23 cellular contexts compared by ENCODE assay signal in genomic region chr9:108087781-108088180, GRCh38.
DNase-seq lines count a peak whose midpoint lies in the region; ATAC-seq and TF ChIP-seq lines count a peak whose summit lies in the region.
"Had no signal": no experiment of that assay in that cellular context is flagged by ENCODE, and none has a peak within 500 bp of the region (broad histone marks: within the 10 kb centered on the region; RNA-seq: fewer than 3 reads in every experiment).

No MANE protein-coding gene starts in this region.

- no peak overlapping the region for H3K27ac ChIP-seq in C4-2B
- H3K27ac ChIP-seq: BLaER1, dorsolateral prefrontal cortex, hepatocyte, lower lobe of right lung, SJCRH30 had no signal

- ATAC-seq in HG03378 (IDR thresholded peaks at IDR 0.05; ENCODE audit: unreplicated experiment), result no peak
- ATAC-seq: activated T-helper 17 cell treated with anti-CD3 and anti-CD28 coated beads, Interleukin-2, amount 50 U/mL, for 72 hours; K562; lower lobe of right lung; naive thymus-derived CD8-positive, alpha-beta T cell; stimulated activated naive B cell treated with anti-CD40 and anti-IgM and Interleukin-4, amounts not matched to agents 10 μg/mL and 1 μg/mL and 100 μg/mL, for 72 hours had no signal

- peak; percentile 44 for DNase-seq in DMS153 treated with DMSO at 0.1 percent for 48 hours (lab: John Stamatoyannopoulos, UW; ENCODE audit: unreplicated experiment)
- peak; percentile 33 for DNase-seq in NCI-H510A (lab: John Stamatoyannopoulos, UW)
- DNase-seq in dermis microvascular lymphatic vessel endothelial cell (ENCODE audit: low read depth in 2 of 2), result peak; percentile 1 to 54
- DNase-seq in NCI-H526 treated with DMSO at 0.1 percent for 48 hours (lab: John Stamatoyannopoulos, UW), result no peak
- DNase-seq in SKM-1 treated with dmso at 0.1 percent for 144 hours (lab: John Stamatoyannopoulos, UW; ENCODE audit: unreplicated experiment), result no peak
- DNase-seq in activated gamma-delta T cell (lab: John Stamatoyannopoulos, UW), result no peak
- DNase-seq: activated CD4-positive, alpha-beta T cell treated with anti-CD3 and anti-CD28 coated beads for 48 hours; COR-L47; dorsolateral prefrontal cortex; lower lobe of right lung; MG63; naive thymus-derived CD8-positive, alpha-beta T cell; NCI-H1417 treated with DMSO at 0.1 percent for 48 hours; NCI-H2227 treated with DMSO at 0.1 percent for 48 hours; NCI-H82; SJCRH30; stimulated activated naive B cell treated with anti-CD40 and anti-IgM and Interleukin-4, amounts not matched to agents 10 μg/mL and 1 μg/mL and 100 μg/mL, for 72 hours had no signal

- TF ChIP-seq CTCF in C4-2B (conservative IDR thresholded peaks at IDR 0.05), result peak; percentile 16

Comparison
In these comparisons a context has a peak if more than half of its experiments do, and no peak if none do; other contexts are left out.
1. DNase-seq: peak in DMS153 treated with DMSO at 0.1 percent for 48 hours (single experiment), NCI-H510A (single experiment) and dermis microvascular lymphatic vessel endothelial cell (2 of 2); none in NCI-H526 treated with DMSO at 0.1 percent for 48 hours (single experiment), SKM-1 treated with dmso at 0.1 percent for 144 hours (single experiment) and activated gamma-delta T cell (single experiment).